Comparison of ENCODE assay signal across 8 cellular contexts in genomic region chr7:93890464-93891068, GRCh38. TPM values are rescaled to one million over a fixed set of nuclear protein-coding genes. Genes with fewer than 3 reads are reported as not detected.
DNase-seq lines count a peak whose midpoint lies in the region; ATAC-seq and TF ChIP-seq lines count a peak whose summit lies in the region.

A gene with protein sequence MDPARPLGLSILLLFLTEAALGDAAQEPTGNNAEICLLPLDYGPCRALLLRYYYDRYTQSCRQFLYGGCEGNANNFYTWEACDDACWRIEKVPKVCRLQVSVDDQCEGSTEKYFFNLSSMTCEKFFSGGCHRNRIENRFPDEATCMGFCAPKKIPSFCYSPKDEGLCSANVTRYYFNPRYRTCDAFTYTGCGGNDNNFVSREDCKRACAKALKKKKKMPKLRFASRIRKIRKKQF (minus strand): TSS chr7:93890753. CDS start chr7:93890678, 75 bp downstream.

- H3K4me3 ChIP-seq in ovary = peak within 1 kb of the TSS; percentile 58

- H3K36me3 ChIP-seq in ovary = no peaks in the 10 kb centered on the region

- H3K4me3 Mint-ChIP-seq in activated B cell treated with CpG ODN at 0.5 μM for 24 hours = peak within 1 kb of the TSS; percentile 84

- peaks cover 46% of the 10 kb centered on the region for H3K27me3 Mint-ChIP-seq in activated B cell treated with CpG ODN at 0.5 μM for 24 hours

- 0 to 1% (median 0%) methylated on average over 47 to 49 of the region's 49 CpGs for WGBS in ovary, 3 donors

- no peak for TF ChIP-seq CTCF in activated B cell treated with CpG ODN at 0.5 μM for 24 hours (IDR thresholded peaks at IDR 0.05)
- no peak for TF ChIP-seq CTCF in ovary (IDR thresholded peaks at IDR 0.05)

- H3K4me1 ChIP-seq in ovary (ENCODE audit: insufficient read depth) = peaks cover 4% of the 10 kb centered on the region

- intact Hi-C loops in activated B cell treated with CpG ODN at 0.5 μM for 24 hours (cut with micrococcal nuclease) (no loop called here), ovary (cut with DNase I) (loop anchor here in 2 of 4 donors (5.0 to 10.0 kb wide), 3 partner anchors 194 to 384 kb away; no protein-coding TSS in a partner anchor)

- TF ChIP-seq EP300 in ovary (IDR thresholded peaks at IDR 0.05) = no peak

- ATAC-seq in HG02973 (IDR thresholded peaks at IDR 0.05; ENCODE audit: unreplicated experiment) (peak; percentile 32), activated B cell treated with CpG ODN at 0.5 μM for 24 hours (ENCODE audit: low read depth) (peak; percentile 60)

- CTCF ChIA-PET in activated B cell treated with CpG ODN at 0.5 μM for 24 hours (lab: Charles Lee) = no interaction called here

- no peak within 1 kb of the TSS for H3K27ac Mint-ChIP-seq in activated B cell treated with CpG ODN at 0.5 μM for 24 hours

- no peaks in the 10 kb centered on the region for H3K36me3 Mint-ChIP-seq in activated B cell treated with CpG ODN at 0.5 μM for 24 hours (ENCODE audit: low read depth)

- H3K27ac ChIP-seq in ovary = peak within 1 kb of the TSS; percentile 75 to 82

- no peaks in the 10 kb centered on the region for H3K9me3 ChIP-seq in ovary

- peaks cover 11% of the 10 kb centered on the region for H3K4me1 Mint-ChIP-seq in activated B cell treated with CpG ODN at 0.5 μM for 24 hours

- POLR2A ChIA-PET in activated B cell treated with CpG ODN at 0.5 μM for 24 hours (lab: Charles Lee) = no interaction called here

- TF ChIP-seq POLR2A in ovary (IDR thresholded peaks at IDR 0.05) = no peak

- H3K27me3 ChIP-seq in ovary = no peaks in the 10 kb centered on the region

- H3K9me3 Mint-ChIP-seq in activated B cell treated with CpG ODN at 0.5 μM for 24 hours = no peaks in the 10 kb centered on the region

- peak; percentile 44 for DNase-seq in NCI-H82 (lab: John Stamatoyannopoulos, UW)
- DNase-seq in NCI-H82 treated with DMSO at 0.1 percent for 48 hours (lab: John Stamatoyannopoulos, UW; ENCODE audit: unreplicated experiment) = no peak
- peak; percentile 24 for DNase-seq in activated B cell treated with CpG ODN at 0.5 μM for 24 hours
- DNase-seq in glomerular visceral epithelial cell (ENCODE audit: extremely low spot score) = peak; percentile 85
- DNase-seq in ovary = peak; percentile 70 to 80 (median 76)
- DNase-seq in NCI-H2171 treated with DMSO at 0.1 percent for 48 hours (lab: John Stamatoyannopoulos, UW) = no peak
- DNase-seq in cerebellum (ENCODE audit: low spot score) = no peak

RNA-seq across cellular contexts. Expression of the gene that starts here (rescaled TPM):
- total RNA-seq in activated B cell treated with CpG ODN at 0.5 μM for 24 hours (0.73 and 1.4 TPM in 2 replicates), ovary (100 to 1,000 TPM in 2 of 7 donors, 10 to 100 TPM in 5; 22.9 to 126 (median 47.2) TPM), cerebellum (1.4 TPM)
- polyA plus RNA-seq in ovary = 10 to 100 TPM; 27.0 to 31.8 TPM

Comparison
In these comparisons a context has a peak if more than half of its experiments do, and no peak if none do; other contexts are left out.
1. DNase-seq: peak in NCI-H82 (single experiment), activated B cell treated with CpG ODN at 0.5 μM for 24 hours (single experiment), glomerular visceral epithelial cell (single experiment) and ovary (5 of 5); none in NCI-H82 treated with DMSO at 0.1 percent for 48 hours (single experiment), NCI-H2171 treated with DMSO at 0.1 percent for 48 hours (single experiment) and cerebellum (single experiment).